1 cellular context compared by ENCODE assay signal in the genomic region with DNA sequence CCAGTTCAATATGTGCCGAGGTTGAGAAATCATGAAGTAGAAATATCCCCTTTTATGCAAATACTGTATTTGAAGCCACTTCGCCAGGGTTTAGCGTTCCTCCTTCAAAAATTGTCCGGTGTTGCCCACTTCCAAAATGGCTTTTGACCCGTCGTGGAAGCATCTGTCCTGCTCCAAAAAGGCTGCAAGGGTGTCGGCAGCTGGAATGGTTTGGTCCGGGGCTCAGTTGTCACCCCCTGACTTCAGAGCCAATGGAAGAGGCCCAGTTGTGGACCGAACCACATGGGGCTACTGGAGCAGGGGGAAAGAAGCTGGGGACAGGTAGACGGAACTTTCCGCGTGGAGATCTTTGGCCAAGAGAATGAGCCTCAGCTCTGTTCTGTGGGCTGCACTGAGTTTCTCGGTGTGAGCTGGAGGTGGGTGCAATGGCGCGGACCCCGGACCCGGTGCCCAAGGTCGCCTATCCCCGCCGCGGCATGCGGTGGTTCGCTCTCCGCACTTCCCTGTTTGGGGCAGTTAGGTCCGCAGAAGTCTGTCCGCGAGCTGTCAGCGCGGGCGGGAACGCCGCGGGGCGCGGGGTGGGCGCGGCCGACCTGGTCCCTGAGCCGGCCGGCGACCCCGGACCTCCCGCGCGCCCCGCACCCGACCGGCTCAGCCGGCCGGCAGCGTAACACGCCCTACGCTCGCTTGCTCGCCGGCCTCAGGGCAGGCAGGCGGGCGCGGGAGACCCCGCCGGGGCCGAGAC.
TF ChIP-seq lines count a peak whose summit lies in the region.

Gene ANKRD13A (plus strand): TSS at position 527 of the 745 bp plus-strand sequence. CDS start 259 bp downstream, outside the sequence.

TF ChIP-seq in GM12878, 131 proteins besides CTCF, POLR2A, EP300 and RAD21 (continued from another document and continues in another):
- TF ChIP-seq CUX1 (IDR thresholded peaks at IDR 0.05; ENCODE audit: insufficient replicate concordance, low read depth, low read length) (no peak), HCFC1 (IDR thresholded peaks at IDR 0.05; ENCODE audit: low read length) (peak; percentile 82), MYB (IDR thresholded peaks at IDR 0.05; ENCODE audit: borderline replicate concordance, low read depth, low read length) (0 out of 2 replicates have a peak, but pooled peaks have one; percentile 34), ATF7 (IDR thresholded peaks at IDR 0.05; ENCODE audit: low read depth) (peak; percentile 100), PAX5 (IDR thresholded peaks at IDR 0.05; ENCODE audit: borderline replicate concordance, low read depth, low read length) (no peak; the same call in 1 of the 2 replicates), NR2C2 (IDR thresholded peaks at IDR 0.05; ENCODE audit: borderline replicate concordance, control insufficient read depth, insufficient read length, low read depth) (no peak), ETV6 (conservative IDR thresholded peaks at IDR 0.05 in 1 of 2, IDR thresholded peaks at IDR 0.05 in 1 of 2; ENCODE audit: borderline replicate concordance in 1 of 2, low read depth in 1 of 2) (no peak), DPF2 (IDR thresholded peaks at IDR 0.05) (peak; percentile 87), STAT1 (conservative IDR thresholded peaks at IDR 0.05) (peak; percentile 100; the same call in 1 of the 2 replicates), SMAD1 (IDR thresholded peaks at IDR 0.05; ENCODE audit: low read depth, partially characterized antibody) (no peak), SMAD5 (IDR thresholded peaks at IDR 0.05; ENCODE audit: low read depth) (0 out of 2 replicates have a peak, but pooled peaks have one; percentile 35), ZBTB40 (IDR thresholded peaks at IDR 0.05; ENCODE audit: borderline replicate concordance) (peak; percentile 65; the same call in 1 of the 2 replicates), SIN3A (IDR thresholded peaks at IDR 0.05; ENCODE audit: low read depth, low read length) (peak; percentile 72), CEBPB (IDR thresholded peaks at IDR 0.05; ENCODE audit: borderline replicate concordance in 1 of 2, low read depth in 2 of 2, low read length in 2 of 2) (no peak), RELA (IDR thresholded peaks at IDR 0.05; ENCODE audit: borderline replicate concordance, partially characterized antibody) (peak; percentile 80), RUNX3 (IDR thresholded peaks at IDR 0.05; ENCODE audit: low read length) (peak; percentile 81), NR2C1 (IDR thresholded peaks at IDR 0.05) (peak; percentile 81), CHD4 (IDR thresholded peaks at IDR 0.05) (no peak), MXI1 (IDR thresholded peaks at IDR 0.05; ENCODE audit: low read depth, low read length) (peak; percentile 86), PML (IDR thresholded peaks at IDR 0.05; ENCODE audit: low read length) (no peak), HDAC6 (IDR thresholded peaks at IDR 0.05; ENCODE audit: unreplicated experiment) (no peak), SP1 (IDR thresholded peaks at IDR 0.05; ENCODE audit: low read depth, low read length) (peak; percentile 89), TBL1XR1 (IDR thresholded peaks at IDR 0.05; ENCODE audit: low read depth, low read length) (no peak), SMC3 (IDR thresholded peaks at IDR 0.05; ENCODE audit: borderline replicate concordance, low read length) (no peak), BCL11A (IDR thresholded peaks at IDR 0.05; ENCODE audit: low read depth, low read length) (0 out of 2 replicates have a peak, but pooled peaks have one; percentile 21), FOS (IDR thresholded peaks at IDR 0.05; ENCODE audit: borderline replicate concordance, extremely low read depth, insufficient read length) (no peak)
- TF ChIP-seq, protein P1, sequence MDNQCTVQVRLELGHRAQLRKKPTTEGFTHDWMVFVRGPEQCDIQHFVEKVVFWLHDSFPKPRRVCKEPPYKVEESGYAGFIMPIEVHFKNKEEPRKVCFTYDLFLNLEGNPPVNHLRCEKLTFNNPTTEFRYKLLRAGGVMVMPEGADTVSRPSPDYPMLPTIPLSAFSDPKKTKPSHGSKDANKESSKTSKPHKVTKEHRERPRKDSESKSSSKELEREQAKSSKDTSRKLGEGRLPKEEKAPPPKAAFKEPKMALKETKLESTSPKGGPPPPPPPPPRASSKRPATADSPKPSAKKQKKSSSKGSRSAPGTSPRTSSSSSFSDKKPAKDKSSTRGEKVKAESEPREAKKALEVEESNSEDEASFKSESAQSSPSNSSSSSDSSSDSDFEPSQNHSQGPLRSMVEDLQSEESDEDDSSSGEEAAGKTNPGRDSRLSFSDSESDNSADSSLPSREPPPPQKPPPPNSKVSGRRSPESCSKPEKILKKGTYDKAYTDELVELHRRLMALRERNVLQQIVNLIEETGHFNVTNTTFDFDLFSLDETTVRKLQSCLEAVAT (IDR thresholded peaks at IDR 0.05): peak; percentile 98
- TF ChIP-seq, protein P2, sequence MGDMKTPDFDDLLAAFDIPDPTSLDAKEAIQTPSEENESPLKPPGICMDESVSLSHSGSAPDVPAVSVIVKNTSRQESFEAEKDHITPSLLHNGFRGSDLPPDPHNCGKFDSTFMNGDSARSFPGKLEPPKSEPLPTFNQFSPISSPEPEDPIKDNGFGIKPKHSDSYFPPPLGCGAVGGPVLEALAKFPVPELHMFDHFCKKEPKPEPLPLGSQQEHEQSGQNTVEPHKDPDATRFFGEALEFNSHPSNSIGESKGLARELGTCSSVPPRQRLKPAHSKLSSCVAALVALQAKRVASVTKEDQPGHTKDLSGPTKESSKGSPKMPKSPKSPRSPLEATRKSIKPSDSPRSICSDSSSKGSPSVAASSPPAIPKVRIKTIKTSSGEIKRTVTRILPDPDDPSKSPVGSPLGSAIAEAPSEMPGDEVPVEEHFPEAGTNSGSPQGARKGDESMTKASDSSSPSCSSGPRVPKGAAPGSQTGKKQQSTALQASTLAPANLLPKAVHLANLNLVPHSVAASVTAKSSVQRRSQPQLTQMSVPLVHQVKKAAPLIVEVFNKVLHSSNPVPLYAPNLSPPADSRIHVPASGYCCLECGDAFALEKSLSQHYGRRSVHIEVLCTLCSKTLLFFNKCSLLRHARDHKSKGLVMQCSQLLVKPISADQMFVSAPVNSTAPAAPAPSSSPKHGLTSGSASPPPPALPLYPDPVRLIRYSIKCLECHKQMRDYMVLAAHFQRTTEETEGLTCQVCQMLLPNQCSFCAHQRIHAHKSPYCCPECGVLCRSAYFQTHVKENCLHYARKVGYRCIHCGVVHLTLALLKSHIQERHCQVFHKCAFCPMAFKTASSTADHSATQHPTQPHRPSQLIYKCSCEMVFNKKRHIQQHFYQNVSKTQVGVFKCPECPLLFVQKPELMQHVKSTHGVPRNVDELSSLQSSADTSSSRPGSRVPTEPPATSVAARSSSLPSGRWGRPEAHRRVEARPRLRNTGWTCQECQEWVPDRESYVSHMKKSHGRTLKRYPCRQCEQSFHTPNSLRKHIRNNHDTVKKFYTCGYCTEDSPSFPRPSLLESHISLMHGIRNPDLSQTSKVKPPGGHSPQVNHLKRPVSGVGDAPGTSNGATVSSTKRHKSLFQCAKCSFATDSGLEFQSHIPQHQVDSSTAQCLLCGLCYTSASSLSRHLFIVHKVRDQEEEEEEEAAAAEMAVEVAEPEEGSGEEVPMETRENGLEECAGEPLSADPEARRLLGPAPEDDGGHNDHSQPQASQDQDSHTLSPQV (IDR thresholded peaks at IDR 0.05): no peak
- TF ChIP-seq, protein P3, sequence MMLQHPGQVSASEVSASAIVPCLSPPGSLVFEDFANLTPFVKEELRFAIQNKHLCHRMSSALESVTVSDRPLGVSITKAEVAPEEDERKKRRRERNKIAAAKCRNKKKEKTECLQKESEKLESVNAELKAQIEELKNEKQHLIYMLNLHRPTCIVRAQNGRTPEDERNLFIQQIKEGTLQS (IDR thresholded peaks at IDR 0.05; ENCODE audit: borderline replicate concordance, extremely low read depth, low read depth, low read length): no peak
- TF ChIP-seq, protein P4, sequence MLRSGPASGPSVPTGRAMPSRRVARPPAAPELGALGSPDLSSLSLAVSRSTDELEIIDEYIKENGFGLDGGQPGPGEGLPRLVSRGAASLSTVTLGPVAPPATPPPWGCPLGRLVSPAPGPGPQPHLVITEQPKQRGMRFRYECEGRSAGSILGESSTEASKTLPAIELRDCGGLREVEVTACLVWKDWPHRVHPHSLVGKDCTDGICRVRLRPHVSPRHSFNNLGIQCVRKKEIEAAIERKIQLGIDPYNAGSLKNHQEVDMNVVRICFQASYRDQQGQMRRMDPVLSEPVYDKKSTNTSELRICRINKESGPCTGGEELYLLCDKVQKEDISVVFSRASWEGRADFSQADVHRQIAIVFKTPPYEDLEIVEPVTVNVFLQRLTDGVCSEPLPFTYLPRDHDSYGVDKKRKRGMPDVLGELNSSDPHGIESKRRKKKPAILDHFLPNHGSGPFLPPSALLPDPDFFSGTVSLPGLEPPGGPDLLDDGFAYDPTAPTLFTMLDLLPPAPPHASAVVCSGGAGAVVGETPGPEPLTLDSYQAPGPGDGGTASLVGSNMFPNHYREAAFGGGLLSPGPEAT (IDR thresholded peaks at IDR 0.05; ENCODE audit: low read depth): peak; percentile 100
- TF ChIP-seq, protein P5, sequence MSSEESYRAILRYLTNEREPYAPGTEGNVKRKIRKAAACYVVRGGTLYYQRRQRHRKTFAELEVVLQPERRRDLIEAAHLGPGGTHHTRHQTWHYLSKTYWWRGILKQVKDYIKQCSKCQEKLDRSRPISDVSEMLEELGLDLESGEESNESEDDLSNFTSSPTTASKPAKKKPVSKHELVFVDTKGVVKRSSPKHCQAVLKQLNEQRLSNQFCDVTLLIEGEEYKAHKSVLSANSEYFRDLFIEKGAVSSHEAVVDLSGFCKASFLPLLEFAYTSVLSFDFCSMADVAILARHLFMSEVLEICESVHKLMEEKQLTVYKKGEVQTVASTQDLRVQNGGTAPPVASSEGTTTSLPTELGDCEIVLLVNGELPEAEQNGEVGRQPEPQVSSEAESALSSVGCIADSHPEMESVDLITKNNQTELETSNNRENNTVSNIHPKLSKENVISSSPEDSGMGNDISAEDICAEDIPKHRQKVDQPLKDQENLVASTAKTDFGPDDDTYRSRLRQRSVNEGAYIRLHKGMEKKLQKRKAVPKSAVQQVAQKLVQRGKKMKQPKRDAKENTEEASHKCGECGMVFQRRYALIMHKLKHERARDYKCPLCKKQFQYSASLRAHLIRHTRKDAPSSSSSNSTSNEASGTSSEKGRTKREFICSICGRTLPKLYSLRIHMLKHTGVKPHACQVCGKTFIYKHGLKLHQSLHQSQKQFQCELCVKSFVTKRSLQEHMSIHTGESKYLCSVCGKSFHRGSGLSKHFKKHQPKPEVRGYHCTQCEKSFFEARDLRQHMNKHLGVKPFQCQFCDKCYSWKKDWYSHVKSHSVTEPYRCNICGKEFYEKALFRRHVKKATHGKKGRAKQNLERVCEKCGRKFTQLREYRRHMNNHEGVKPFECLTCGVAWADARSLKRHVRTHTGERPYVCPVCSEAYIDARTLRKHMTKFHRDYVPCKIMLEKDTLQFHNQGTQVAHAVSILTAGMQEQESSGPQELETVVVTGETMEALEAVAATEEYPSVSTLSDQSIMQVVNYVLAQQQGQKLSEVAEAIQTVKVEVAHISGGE (CRISPR knock-in tag; IDR thresholded peaks at IDR 0.05): 0 out of 2 replicates have a peak, but pooled peaks have one; percentile 24
